18 cellular contexts compared by ENCODE assay signal in genomic region chr5:25570067-25570583, GRCh38.
A peak's percentile ranks its signal among the peaks of the same experiment; 100 is the strongest.
DNase-seq lines count a peak whose midpoint lies in the region; FAIRE-seq and TF ChIP-seq lines count a peak whose summit lies in the region.
"Had no signal": no experiment of that assay in that cellular context is flagged by ENCODE, and none has a peak within 500 bp of the region (broad histone marks: within the 10 kb centered on the region; RNA-seq: fewer than 3 reads in every experiment).

No MANE protein-coding gene starts in this region.

- H3K18ac ChIP-seq in neuronal stem cell (ENCODE audit: low read length), result no peak overlapping the region

- H4K91ac ChIP-seq in neuronal stem cell (ENCODE audit: low read depth, low read length, poor library complexity), result no peak overlapping the region

- H3K79me1 ChIP-seq in neuronal stem cell (ENCODE audit: low read depth, low read length), result no peaks in the 10 kb centered on the region

- FAIRE-seq in kidney (lab: Jason Lieb, UNC) (no peak), D721Med (lab: Jason Lieb, UNC) (no peak)
- FAIRE-seq: GM12891 had no signal

- H3K4me1 ChIP-seq in SJCRH30, result no peaks in the 10 kb centered on the region
- no peaks in the 10 kb centered on the region for H3K4me1 ChIP-seq in neuronal stem cell (ENCODE audit: control insufficient read depth in 2 of 2, insufficient read depth in 1 of 2, low read depth in 1 of 2, low read length in 2 of 2)
- no peaks in the 10 kb centered on the region for H3K4me1 ChIP-seq in kidney (ENCODE audit: control insufficient read depth in 1 of 2, insufficient read depth in 1 of 2, low read depth in 1 of 2, low read length in 2 of 2)
- H3K4me1 ChIP-seq: SJSA1 had no signal

- no peak overlapping the region for H2BK15ac ChIP-seq in neuronal stem cell (ENCODE audit: low read length)

- H2BK120ac ChIP-seq in neuronal stem cell (ENCODE audit: low read depth, low read length), result no peak overlapping the region

- no peak overlapping the region for H3K4ac ChIP-seq in neuronal stem cell (ENCODE audit: low read length)

- TF ChIP-seq CTCF in kidney (IDR thresholded peaks at IDR 0.05; ENCODE audit: borderline replicate concordance, extremely low read depth, insufficient read depth) (no peak), D721Med (IDR thresholded peaks at IDR 0.05; ENCODE audit: insufficient read depth, missing control alignments) (no peak)

- H3K9me3 ChIP-seq in SJCRH30 (replicated peaks) (no peaks in the 10 kb centered on the region), neuronal stem cell (replicated peaks in 1 of 2; ENCODE audit: control insufficient read depth in 2 of 2, insufficient read depth in 1 of 2, low read depth in 1 of 2, low read length in 2 of 2) (no peaks in the 10 kb centered on the region), kidney (ENCODE audit: control insufficient read depth in 1 of 2, low read length in 2 of 2) (no peaks in the 10 kb centered on the region)
- H3K9me3 ChIP-seq: SJSA1 had no signal

- no peak overlapping the region for H3K9ac ChIP-seq in neuronal stem cell (ENCODE audit: low read depth, low read length, poor library complexity)
- no peak overlapping the region for H3K9ac ChIP-seq in kidney (ENCODE audit: low read length in 2 of 2)

- 0 out of 2 replicates have a peak overlapping the region, but pooled peaks have one; percentile 9 for H3K4me3 ChIP-seq in H7 (ENCODE audit: insufficient read depth, low read depth, low read length)
- H3K4me3 ChIP-seq in SJCRH30, result peak overlapping the region; percentile 66
- no peak overlapping the region for H3K4me3 ChIP-seq in neuronal stem cell (ENCODE audit: low read length in 2 of 2)
- H3K4me3 ChIP-seq in kidney (ENCODE audit: low read length in 2 of 2), result no peak overlapping the region
- H3K4me3 ChIP-seq: SJSA1 had no signal

- no peak overlapping the region for H2AK5ac ChIP-seq in neuronal stem cell (ENCODE audit: low read depth, low read length)

- H3K4me2 ChIP-seq in neuronal stem cell (ENCODE audit: insufficient read depth, low read length, poor library complexity, severe bottlenecking), result no peak overlapping the region

- no peak overlapping the region for H2BK12ac ChIP-seq in neuronal stem cell (ENCODE audit: low read length)

- H3K14ac ChIP-seq in neuronal stem cell (ENCODE audit: low read length), result no peak overlapping the region

- H3K27me3 ChIP-seq in H7 (ENCODE audit: control insufficient read depth, insufficient read depth, low read length), result no peaks in the 10 kb centered on the region
- H3K27me3 ChIP-seq in SJCRH30, result no peaks in the 10 kb centered on the region
- H3K27me3 ChIP-seq in neuronal stem cell (ENCODE audit: control insufficient read depth in 3 of 3, insufficient read depth in 3 of 3, low read depth in 1 of 3, low read length in 3 of 3), result no peaks in the 10 kb centered on the region
- H3K27me3 ChIP-seq: SJSA1 had no signal

- H3K27ac ChIP-seq in SJCRH30, result peak overlapping the region; percentile 83; the same call in 1 of the 2 replicates
- no peak overlapping the region for H3K27ac ChIP-seq in neuronal stem cell (replicated peaks; ENCODE audit: low read length)
- no peak overlapping the region for H3K27ac ChIP-seq in kidney (ENCODE audit: low read depth in 2 of 2, low read length in 2 of 2)
- H3K27ac ChIP-seq: SJSA1 had no signal

- no peak overlapping the region for H4K8ac ChIP-seq in neuronal stem cell (ENCODE audit: low read depth, low read length)

- H2BK5ac ChIP-seq in neuronal stem cell (ENCODE audit: low read length), result no peak overlapping the region

- DNase-seq in H7 (no peak), NCI-H1048 (lab: John Stamatoyannopoulos, UW) (peak; percentile 18), SJCRH30 (no peak), neuronal stem cell (ENCODE audit: low spot score) (no peak), DMS114 treated with DMSO at 0.1 percent for 48 hours (lab: John Stamatoyannopoulos, UW; ENCODE audit: unreplicated experiment) (no peak), kidney (no peak), D721Med (ENCODE audit: insufficient read length, low spot score) (no peak)
- DNase-seq: CD4-positive, CD25-positive, alpha-beta regulatory T cell; DMS79 treated with DMSO at 0.1 percent for 48 hours; GOT3; HFFc6; NCI-H1417; NCI-H187; NCI-H510A; NCI-H774; NK-92 treated with Interleukin-12 subunit alpha and Interleukin-12 subunit beta, amount 100 ng/mL, for 24 hours had no signal

- H2AFZ ChIP-seq in neuronal stem cell (ENCODE audit: low read length), result peak overlapping the region; percentile 45

- H3K23ac ChIP-seq in neuronal stem cell (ENCODE audit: low read depth, low read length, poor library complexity), result no peak overlapping the region

- intact Hi-C loops in kidney (cut with DNase I), result no loop called here

- H3K36me3 ChIP-seq in H7 (replicated peaks; ENCODE audit: control insufficient read depth, insufficient read depth, low read length), result no peaks in the 10 kb centered on the region
- no peaks in the 10 kb centered on the region for H3K36me3 ChIP-seq in SJCRH30
- no peaks in the 10 kb centered on the region for H3K36me3 ChIP-seq in neuronal stem cell (replicated peaks in 1 of 2; ENCODE audit: control insufficient read depth in 2 of 2, insufficient read depth in 2 of 2, low read length in 2 of 2)
- no peaks in the 10 kb centered on the region for H3K36me3 ChIP-seq in kidney (ENCODE audit: control insufficient read depth in 1 of 2, insufficient read depth in 2 of 2, low read length in 2 of 2)
- H3K36me3 ChIP-seq: SJSA1 had no signal

- WGBS in neuronal stem cell (ENCODE audit: extremely low coverage in 2 of 2, insufficient read length in 2 of 2, insufficient replicate concordance in 1 of 2), 2 donors, result no CpG with 5 or more reads among the region's 5 CpGs

Comparison
In these comparisons a context has a peak if more than half of its experiments do, and no peak if none do; other contexts are left out.
1. H3K4me3 ChIP-seq: peak in H7 (single experiment) and SJCRH30 (single experiment); none in neuronal stem cell (0 of 2) and kidney (0 of 2).